12 cellular contexts compared by ENCODE assay signal in the genomic region with DNA sequence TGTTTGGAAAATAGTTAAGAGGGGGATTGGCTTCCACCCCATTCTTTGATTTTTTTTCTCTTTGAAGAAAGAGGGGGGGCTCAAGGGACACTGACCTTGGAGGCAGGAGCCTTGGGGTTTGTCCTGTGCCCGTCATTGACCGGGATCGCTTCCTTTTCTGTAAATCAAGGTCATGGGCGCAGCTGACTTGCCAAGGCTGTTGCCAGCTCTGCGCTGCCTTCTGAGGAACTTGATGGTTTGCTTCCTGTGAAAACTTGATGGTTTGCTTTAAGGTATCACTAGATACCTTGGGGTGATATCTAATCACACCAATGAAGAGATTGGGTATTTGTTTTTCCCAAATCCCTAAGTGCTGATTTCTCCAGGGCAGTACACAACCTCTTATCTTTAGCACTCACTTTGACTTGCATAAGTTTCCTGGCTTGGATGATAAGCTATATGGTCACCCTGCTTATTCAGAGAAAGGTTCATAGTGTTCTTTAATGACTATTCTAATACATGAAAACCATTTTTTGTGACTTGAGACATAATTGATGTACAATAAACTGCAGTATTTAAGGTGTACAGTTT. TPM values are rescaled to one million over a fixed set of nuclear protein-coding genes. Genes with fewer than 3 reads are reported as not detected.
A peak's percentile ranks its signal among the peaks of the same experiment; 100 is the strongest.
DNase-seq lines count a peak whose midpoint lies in the region; ATAC-seq, FAIRE-seq and TF ChIP-seq lines count a peak whose summit lies in the region.
"Had no signal": no experiment of that assay in that cellular context is flagged by ENCODE, and none has a peak within 500 bp of the region (broad histone marks: within the 10 kb centered on the region; RNA-seq: fewer than 3 reads in every experiment).

No MANE protein-coding gene starts in this region.

- H3K4me3 ChIP-seq in A549: no peak overlapping the region
- peak overlapping the region; percentile 26 for H3K4me3 ChIP-seq in CD8-positive, alpha-beta memory T cell (ENCODE audit: low read length)
- H3K4me3 ChIP-seq in ascending aorta: no peak overlapping the region
- H3K4me3 ChIP-seq in mucosa of rectum (ENCODE audit: low read length in 2 of 2): peak overlapping the region; percentile 30 to 42
- no peak overlapping the region for H3K4me3 ChIP-seq in mammary epithelial cell (replicated peaks in 1 of 3; ENCODE audit: insufficient read depth in 1 of 3, low read depth in 2 of 3, low read length in 3 of 3)

- WGBS in A549 (ENCODE audit: missing lambda C conversion rate): 98% methylated on average over 5 of the region's 5 CpGs
- WGBS in mammary epithelial cell (ENCODE audit: low coverage, missing lambda C conversion rate): 100% methylated on average over 5 of the region's 5 CpGs

- H3K4me1 Mint-ChIP-seq in CD8-positive, alpha-beta memory T cell: peaks cover 70 to 89% (median 74%) of the 10 kb centered on the region in 3 donors

- no peaks in the 10 kb centered on the region for H3K79me2 ChIP-seq in mammary epithelial cell (ENCODE audit: insufficient read depth, low read length)

- peaks cover 0 to 6% (median 4%) of the 10 kb centered on the region in 5 donors for H3K9me3 Mint-ChIP-seq in CD8-positive, alpha-beta memory T cell

- H3K4me1 ChIP-seq in A549 (peaks cover 57% of the 10 kb centered on the region), ascending aorta (peaks cover 31 to 36% of the 10 kb centered on the region in 2 donors), mucosa of rectum (ENCODE audit: control insufficient read depth in 2 of 2, insufficient read depth in 2 of 2, low read length in 2 of 2) (peaks cover 22 to 48% of the 10 kb centered on the region in 2 donors), mammary epithelial cell (ENCODE audit: insufficient read depth, low read length) (peaks cover 23% of the 10 kb centered on the region)
- peaks cover 69% of the 10 kb centered on the region for H3K4me1 ChIP-seq in CD8-positive, alpha-beta memory T cell (ENCODE audit: insufficient read depth, low read length)

- POLR2A ChIA-PET in A549 (lab: Yijun Ruan, JAX): interaction anchor here (0.5 kb wide), 1 partner anchor 9 kb away, joined by 3 read pairs; no protein-coding TSS in a partner anchor
- POLR2A ChIA-PET in CD8-positive, alpha-beta memory T cell (lab: Charles Lee): interaction anchor here (1.4 to 1.9 kb wide), 2 partner anchors 9 to 12 kb away, joined by 8 to 15 read pairs; no protein-coding TSS in a partner anchor

- CTCF ChIA-PET in A549 (lab: Yijun Ruan, JAX) (interaction anchor here (1.0 to 13.7 kb wide), 5 partner anchors 12 to 422 kb away, joined by 3 to 166 read pairs (median 5); no protein-coding TSS in a partner anchor), mammary epithelial cell (lab: Charles Lee; ENCODE audit: low non-redundant PET) (no interaction called here)
- CTCF ChIA-PET in CD8-positive, alpha-beta memory T cell (lab: Charles Lee): interaction anchor here (0.7 to 1.8 kb wide), 4 partner anchors 9 to 44 kb away, joined by 3 to 9 read pairs (median 4); no protein-coding TSS in a partner anchor

- peak overlapping the region; percentile 15 to 89 (median 61) for H3K4me3 Mint-ChIP-seq in CD8-positive, alpha-beta memory T cell

- in situ Hi-C loops in mammary epithelial cell (cut with MboI; ENCODE audit: low sequenced_read_pairs in 2 of 2): no loop called here

- TF ChIP-seq EP300 in A549 (IDR thresholded peaks at IDR 0.05): no peak

- H3K9me3 ChIP-seq in A549: peaks cover 25% of the 10 kb centered on the region
- H3K9me3 ChIP-seq in CD8-positive, alpha-beta memory T cell (ENCODE audit: low read length): no peaks in the 10 kb centered on the region
- peaks cover 0 to 13% of the 10 kb centered on the region in 2 donors for H3K9me3 ChIP-seq in ascending aorta
- peaks cover 0 to 3% of the 10 kb centered on the region in 2 donors for H3K9me3 ChIP-seq in mucosa of rectum (ENCODE audit: control insufficient read depth in 2 of 2, low read length in 2 of 2)
- H3K9me3 ChIP-seq in mammary epithelial cell (replicated peaks; ENCODE audit: insufficient read depth, low read length): peaks cover 9% of the 10 kb centered on the region

- dilution Hi-C loops in mammary epithelial cell (cut with HindIII; ENCODE audit: low sequenced_read_pairs): no loop called here

- no peak for DNase-seq in A549 (ENCODE audit: low read depth in 1 of 2, low spot score in 1 of 2)
- DNase-seq in CD8-positive, alpha-beta memory T cell: no peak
- no peak for DNase-seq in ascending aorta (ENCODE audit: low spot score in 2 of 2)
- DNase-seq in H4 (ENCODE audit: low spot score): no peak
- DNase-seq in NCI-H446 treated with DMSO at 0.1 percent for 48 hours (lab: John Stamatoyannopoulos, UW): no peak
- no peak for DNase-seq in mammary epithelial cell
- DNase-seq: C1 segment of cervical spinal cord, GDM1, NCI-H1436 treated with DMSO at 0.1 percent for 48 hours, NCI-H510A treated with DMSO at 0.1 percent for 48 hours had no signal

- H3K27ac Mint-ChIP-seq in CD8-positive, alpha-beta memory T cell: peak overlapping the region; percentile 64 to 90 (median 76)

- no peak for FAIRE-seq in A549 (lab: Jason Lieb, UNC)

- H3K27ac ChIP-seq in A549 (peak overlapping the region; percentile 71 to 85), ascending aorta (peak overlapping the region; percentile 72 to 82), mucosa of rectum (ENCODE audit: low read depth in 2 of 2, low read length in 2 of 2) (peak overlapping the region; percentile 83 to 91), mammary epithelial cell (ENCODE audit: insufficient read depth, low read depth, low read length) (no peak overlapping the region)
- H3K27ac ChIP-seq in CD8-positive, alpha-beta memory T cell (ENCODE audit: low read depth, low read length): no peak overlapping the region

- intact Hi-C loops in ascending aorta (cut with DNase I) (loop anchor here (10.0 kb wide), 3 partner anchors 75 to 1805 kb away; partner anchors contain the start of gene EFHD1), mammary epithelial cell (cut with micrococcal nuclease) (no loop called here)

- peak overlapping the region; percentile 0 to 56 for H3K9ac ChIP-seq in mucosa of rectum (ENCODE audit: low read depth in 1 of 2, low read length in 2 of 2)
- H3K9ac ChIP-seq in mammary epithelial cell (ENCODE audit: insufficient read depth, low read length): no peak overlapping the region

- no peaks in the 10 kb centered on the region for H3K27me3 ChIP-seq in CD8-positive, alpha-beta memory T cell (ENCODE audit: insufficient read depth, low read length, poor library complexity, severe bottlenecking)
- H3K27me3 ChIP-seq in ascending aorta (no peaks in the 10 kb centered on the region), mucosa of rectum (ENCODE audit: control insufficient read depth in 2 of 2, insufficient read depth in 2 of 2, low read length in 2 of 2) (no peaks in the 10 kb centered on the region), mammary epithelial cell (ENCODE audit: insufficient read depth, low read length) (no peaks in the 10 kb centered on the region)

- no peak for TF ChIP-seq CTCF in A549 (IDR thresholded peaks at IDR 0.05)
- TF ChIP-seq CTCF in ascending aorta (IDR thresholded peaks at IDR 0.05): no peak
- TF ChIP-seq CTCF in mammary epithelial cell (conservative IDR thresholded peaks at IDR 0.05 in 1 of 2, IDR thresholded peaks at IDR 0.05 in 1 of 2; ENCODE audit: extremely low read depth in 1 of 2, insufficient read depth in 1 of 2, low read depth in 1 of 2, low read length in 2 of 2): no peak

- no peaks in the 10 kb centered on the region for H3K36me3 ChIP-seq in CD8-positive, alpha-beta memory T cell (ENCODE audit: insufficient read depth, low read length)
- no peaks in the 10 kb centered on the region for H3K36me3 ChIP-seq in ascending aorta
- H3K36me3 ChIP-seq in mucosa of rectum (ENCODE audit: control insufficient read depth in 2 of 2, insufficient read depth in 2 of 2, low read length in 2 of 2): peaks cover 0 to 11% of the 10 kb centered on the region in 2 donors
- H3K36me3 ChIP-seq in mammary epithelial cell (ENCODE audit: insufficient read depth, low read length): no peaks in the 10 kb centered on the region

- no peaks in the 10 kb centered on the region for H4K20me1 ChIP-seq in mammary epithelial cell (ENCODE audit: insufficient read depth, low read length)

- no peak for TF ChIP-seq RAD21 in A549 (conservative IDR thresholded peaks at IDR 0.05 in 1 of 2, IDR thresholded peaks at IDR 0.05 in 1 of 2)

- H3K4me2 ChIP-seq in A549 (peak overlapping the region; percentile 18), mammary epithelial cell (ENCODE audit: insufficient read depth, low read depth, low read length) (no peak overlapping the region)

- no peak overlapping the region for H2AFZ ChIP-seq in mammary epithelial cell (ENCODE audit: low read depth, low read length)

- BruUV-seq in mammary epithelial cell (replicated peaks; lab: Mats Ljungman, UMichigan): no TSS peak

- peaks cover 0 to 1% of the 10 kb centered on the region in 2 donors for H3K27me3 Mint-ChIP-seq in CD8-positive, alpha-beta memory T cell

- no peak for TF ChIP-seq POLR2A in A549 (IDR thresholded peaks at IDR 0.05; ENCODE audit: low read length)

- ATAC-seq in A549: no peak
- no peak for ATAC-seq in GM18861 (IDR thresholded peaks at IDR 0.05; ENCODE audit: unreplicated experiment)

- peaks cover 11 to 33% (median 13%) of the 10 kb centered on the region in 3 donors for H3K36me3 Mint-ChIP-seq in CD8-positive, alpha-beta memory T cell

TF ChIP-seq in A549, 52 proteins besides CTCF, POLR2A, EP300 and RAD21 (continues in another document):
- TF ChIP-seq FOSB (CRISPR knock-in tag; IDR thresholded peaks at IDR 0.05) (no peak), RCOR1 (IDR thresholded peaks at IDR 0.05; ENCODE audit: low read depth, low read length) (no peak), HOXB13 (CRISPR knock-in tag; IDR thresholded peaks at IDR 0.05; ENCODE audit: low read depth) (no peak), CBX2 (IDR thresholded peaks at IDR 0.05; ENCODE audit: borderline replicate concordance, low read depth) (no peak), RFX5 (IDR thresholded peaks at IDR 0.05) (no peak)

RNA-seq across cellular contexts. Expression of gene DGKD, which starts 56.0 kb away (rescaled TPM):
- polyA plus RNA-seq in A549 (2011; rRNA removed) (68.8 and 79.0 TPM in 2 replicates), A549 (2017; fragmentation: RNase III; extraction: RNeasy Plus Mini Kit Qiagen cat#74134 plus additional on column Dnase treatment) (98.1 to 99.6 TPM (median 99.1 TPM) in 3 replicates), mammary epithelial cell (6.3 TPM)
- 74.5 and 83.0 TPM in 2 replicates for polyA plus RNA-seq in A549 (2012; cell fraction: cytosol; rRNA removed)
- 371 and 389 TPM in 2 replicates for polyA plus RNA-seq in A549 (2012; cell fraction: nucleus; rRNA removed)
- polyA minus RNA-seq in A549 (2011; rRNA and poly(A)+ RNA removed): 118 and 170 TPM in 2 replicates
- 10 to 100 TPM; 54.2 to 61.9 TPM for total RNA-seq in CD8-positive, alpha-beta memory T cell
- polyA plus RNA-seq in CD8-positive, alpha-beta memory T cell: 32.6 TPM
- total RNA-seq in ascending aorta (28.3 TPM), mammary epithelial cell (10 to 100 TPM in 1 of 2 donors, 1 to 10 TPM in 1; 9.2 to 17.1 TPM)
- 33.4 and 34.3 TPM in 2 replicates for total RNA-seq in H4 (2014; rRNA removed; shearing (Covaris generic))
- polyA minus RNA-seq in mammary epithelial cell: 55.2 TPM

Comparison
In these comparisons a context has a peak if more than half of its experiments do, and no peak if none do; other contexts are left out.
1. H3K27ac ChIP-seq: peak in A549 (2 of 2), ascending aorta (2 of 2) and mucosa of rectum (2 of 2); none in CD8-positive, alpha-beta memory T cell (single experiment) and mammary epithelial cell (single experiment).
2. H3K4me3 ChIP-seq: peak in CD8-positive, alpha-beta memory T cell (single experiment) and mucosa of rectum (2 of 2); none in A549 (single experiment), ascending aorta (0 of 2) and mammary epithelial cell (0 of 3).